In genomic region chr16:29007865-29008593, GRCh38 we compare ENCODE assay signal across 9 cellular contexts. TPM values are rescaled to one million over a fixed set of nuclear protein-coding genes. Genes with fewer than 3 reads are reported as not detected.
DNase-seq lines count a peak whose midpoint lies in the region; ATAC-seq and TF ChIP-seq lines count a peak whose summit lies in the region.
"Had no signal": no experiment of that assay in that cellular context is flagged by ENCODE, and none has a peak within 500 bp of the region (broad histone marks: within the 10 kb centered on the region; RNA-seq: fewer than 3 reads in every experiment).

No MANE protein-coding gene starts in this region.

- no peaks in the 10 kb centered on the region for H3K27me3 Mint-ChIP-seq in activated CD4-positive, alpha-beta memory T cell treated with anti-CD3 and anti-CD28 coated beads, Interleukin-2, amount 10 ng/mL, durations not matched to agents 7 days and 5 days
- H3K27me3 Mint-ChIP-seq in stimulated activated naive CD8-positive, alpha-beta T cell treated with anti-CD3 and anti-CD28 coated beads, Interleukin-15, Interleukin-2, amounts not matched to agents 100 ng/mL and 50 ng/mL, for 24 hours: no peaks in the 10 kb centered on the region

- ATAC-seq in HG03175 (IDR thresholded peaks at IDR 0.05; ENCODE audit: unreplicated experiment): no peak
- ATAC-seq in HG02938 (IDR thresholded peaks at IDR 0.05; ENCODE audit: unreplicated experiment): no peak
- no peak for ATAC-seq in HG02885 (IDR thresholded peaks at IDR 0.05; ENCODE audit: poor library complexity, unreplicated experiment)
- ATAC-seq: left colon had no signal

- no peaks in the 10 kb centered on the region for H3K9me3 ChIP-seq in MG63
- H3K9me3 ChIP-seq: thyroid gland had no signal

- peaks cover 51% of the 10 kb centered on the region for H3K4me1 Mint-ChIP-seq in activated CD4-positive, alpha-beta memory T cell treated with anti-CD3 and anti-CD28 coated beads, Interleukin-2, amount 10 ng/mL, durations not matched to agents 7 days and 5 days
- peaks cover 66% of the 10 kb centered on the region for H3K4me1 Mint-ChIP-seq in stimulated activated naive CD8-positive, alpha-beta T cell treated with anti-CD3 and anti-CD28 coated beads, Interleukin-15, Interleukin-2, amounts not matched to agents 100 ng/mL and 50 ng/mL, for 24 hours (ENCODE audit: low read depth)

- no peak overlapping the region for H3K4me3 Mint-ChIP-seq in activated CD4-positive, alpha-beta memory T cell treated with anti-CD3 and anti-CD28 coated beads, Interleukin-2, amount 10 ng/mL, durations not matched to agents 7 days and 5 days
- peak overlapping the region; percentile 45 for H3K4me3 Mint-ChIP-seq in stimulated activated naive CD8-positive, alpha-beta T cell treated with anti-CD3 and anti-CD28 coated beads, Interleukin-15, Interleukin-2, amounts not matched to agents 100 ng/mL and 50 ng/mL, for 24 hours

- peak overlapping the region; percentile 88 for H3K27ac Mint-ChIP-seq in activated CD4-positive, alpha-beta memory T cell treated with anti-CD3 and anti-CD28 coated beads, Interleukin-2, amount 10 ng/mL, durations not matched to agents 7 days and 5 days
- H3K27ac Mint-ChIP-seq in stimulated activated naive CD8-positive, alpha-beta T cell treated with anti-CD3 and anti-CD28 coated beads, Interleukin-15, Interleukin-2, amounts not matched to agents 100 ng/mL and 50 ng/mL, for 24 hours: peak overlapping the region; percentile 85

- peak; percentile 79 for DNase-seq in MG63
- peak; percentile 80 for DNase-seq in activated CD4-positive, alpha-beta memory T cell treated with anti-CD3 and anti-CD28 coated beads, Interleukin-2, amount 10 ng/mL, durations not matched to agents 7 days and 5 days
- peak; percentile 46 for DNase-seq in epithelial cell of esophagus (ENCODE audit: low read depth)
- DNase-seq: left colon, thyroid gland had no signal

- TF ChIP-seq CTCF in epithelial cell of esophagus (IDR thresholded peaks at IDR 0.05; ENCODE audit: insufficient read depth, low read depth, low read length, missing control alignments): no peak

- H3K36me3 ChIP-seq in MG63: no peaks in the 10 kb centered on the region
- H3K36me3 ChIP-seq: thyroid gland had no signal

- no peaks in the 10 kb centered on the region for H3K9me3 Mint-ChIP-seq in activated CD4-positive, alpha-beta memory T cell treated with anti-CD3 and anti-CD28 coated beads, Interleukin-2, amount 10 ng/mL, durations not matched to agents 7 days and 5 days
- H3K9me3 Mint-ChIP-seq in stimulated activated naive CD8-positive, alpha-beta T cell treated with anti-CD3 and anti-CD28 coated beads, Interleukin-15, Interleukin-2, amounts not matched to agents 100 ng/mL and 50 ng/mL, for 24 hours: no peaks in the 10 kb centered on the region

- no peak overlapping the region for H3K4me3 ChIP-seq in MG63
- no peak overlapping the region for H3K4me3 ChIP-seq in epithelial cell of esophagus (ENCODE audit: low read length)
- H3K4me3 ChIP-seq: thyroid gland had no signal

- H3K36me3 Mint-ChIP-seq in activated CD4-positive, alpha-beta memory T cell treated with anti-CD3 and anti-CD28 coated beads, Interleukin-2, amount 10 ng/mL, durations not matched to agents 7 days and 5 days (ENCODE audit: low read depth): no peaks in the 10 kb centered on the region
- H3K36me3 Mint-ChIP-seq in stimulated activated naive CD8-positive, alpha-beta T cell treated with anti-CD3 and anti-CD28 coated beads, Interleukin-15, Interleukin-2, amounts not matched to agents 100 ng/mL and 50 ng/mL, for 24 hours (ENCODE audit: low read depth): no peaks in the 10 kb centered on the region

- CTCF ChIA-PET in activated CD4-positive, alpha-beta memory T cell treated with anti-CD3 and anti-CD28 coated beads, Interleukin-2, amount 10 ng/mL, durations not matched to agents 7 days and 5 days (lab: Charles Lee): interaction anchor here (0.9 to 1.7 kb wide), 3 partner anchors 19 to 30 kb away, joined by 3 to 4 read pairs (median 3); no protein-coding TSS in a partner anchor

- POLR2A ChIA-PET in activated CD4-positive, alpha-beta memory T cell treated with anti-CD3 and anti-CD28 coated beads, Interleukin-2, amount 10 ng/mL, durations not matched to agents 7 days and 5 days (lab: Charles Lee): interaction anchor here (0.6 to 3.2 kb wide), 10 partner anchors 9 to 918 kb away, joined by 3 to 44 read pairs (median 6); partner anchors contain the start of gene LAT

- H3K27me3 ChIP-seq in MG63: no peaks in the 10 kb centered on the region
- H3K27me3 ChIP-seq: thyroid gland had no signal

RNA-seq across cellular contexts. Expression of gene LAT, which starts 23.2 kb away (rescaled TPM):
- total RNA-seq in MG63 (2014; rRNA removed; shearing (Covaris generic); ENCODE audit: low replicate concordance): not detected in 2 replicates
- total RNA-seq in activated CD4-positive, alpha-beta memory T cell treated with anti-CD3 and anti-CD28 coated beads, Interleukin-2, amount 10 ng/mL, durations not matched to agents 7 days and 5 days: 100 to 1,000 TPM; 333 to 341 TPM

RNA-seq across cellular contexts. Expression of gene SPNS1, which starts 33.5 kb away (rescaled TPM):
- 35.5 and 37.5 TPM in 2 replicates for total RNA-seq in MG63 (2014; rRNA removed; shearing (Covaris generic); ENCODE audit: low replicate concordance)
- total RNA-seq in activated CD4-positive, alpha-beta memory T cell treated with anti-CD3 and anti-CD28 coated beads, Interleukin-2, amount 10 ng/mL, durations not matched to agents 7 days and 5 days: 10 to 100 TPM; 20.6 to 24.7 TPM

RNA-seq across cellular contexts. Expression of gene NFATC2IP, which starts 57.3 kb away (rescaled TPM):
- 11.4 and 21.3 TPM in 2 replicates for total RNA-seq in MG63 (2014; rRNA removed; shearing (Covaris generic); ENCODE audit: low replicate concordance)
- total RNA-seq in activated CD4-positive, alpha-beta memory T cell treated with anti-CD3 and anti-CD28 coated beads, Interleukin-2, amount 10 ng/mL, durations not matched to agents 7 days and 5 days: 10 to 100 TPM; 96.7 TPM

Comparison
In these comparisons a context has a peak if more than half of its experiments do, and no peak if none do; other contexts are left out.
1. RNA of gene LAT, which starts 23.2 kb away (total RNA-seq): 333 to 341 TPM in activated CD4-positive, alpha-beta memory T cell treated with anti-CD3 and anti-CD28 coated beads, Interleukin-2, amount 10 ng/mL, durations not matched to agents 7 days and 5 days; not detected in MG63; every median in the first group is over 100 times any median in the second.
2. Peak in every context shown above with its lines, with median percentiles within 50 percentile points of each other: DNase-seq.